19 cellular contexts compared by ENCODE assay signal in genomic region chr19:33005440-33005839, GRCh38. TPM values are rescaled to one million over a fixed set of nuclear protein-coding genes. Genes with fewer than 3 reads are reported as not detected.
A peak's percentile ranks its signal among the peaks of the same experiment; 100 is the strongest.
DNase-seq lines count a peak whose midpoint lies in the region; TF ChIP-seq lines count a peak whose summit lies in the region.
"Had no signal": no experiment of that assay in that cellular context is flagged by ENCODE, and none has a peak within 500 bp of the region (broad histone marks: within the 10 kb centered on the region; RNA-seq: fewer than 3 reads in every experiment).

No MANE protein-coding gene starts in this region.

- CTCF ChIA-PET in A673 (lab: Charles Lee), result interaction anchor here (0.6 kb wide), 1 partner anchor 63 kb away, joined by 4 read pairs; no protein-coding TSS in a partner anchor

- no peak overlapping the region for H3K4me3 ChIP-seq in A673 (ENCODE audit: low read depth, low read length, poor library complexity, severe bottlenecking)
- H3K4me3 ChIP-seq in epithelial cell of esophagus (ENCODE audit: low read length), result no peak overlapping the region
- H3K4me3 ChIP-seq: A549, smooth muscle cell had no signal

- intact Hi-C loops in A673 (cut with micrococcal nuclease; ENCODE audit: unreplicated experiment), result no loop called here

- H3K27me3 ChIP-seq in A673 (replicated peaks; ENCODE audit: insufficient read depth, low read depth, low read length, poor library complexity), result no peaks in the 10 kb centered on the region
- H3K27me3 ChIP-seq: brain microvascular endothelial cell had no signal

- POLR2A ChIA-PET in A673 (lab: Charles Lee; ENCODE audit: low non-redundant PET), result no interaction called here

- DNase-seq in A673 (ENCODE audit: low spot score) (peak; percentile 66), NCI-H2196 (lab: John Stamatoyannopoulos, UW; ENCODE audit: unreplicated experiment) (peak; percentile 49), epithelial cell of esophagus (ENCODE audit: low read depth) (peak; percentile 70), NCI-H1092 treated with DMSO at 0.1 percent for 48 hours (lab: John Stamatoyannopoulos, UW) (no peak), substantia nigra (lab: John Stamatoyannopoulos, UW) (no peak), SW480 (ENCODE audit: low spot score) (no peak)
- DNase-seq in activated effector memory CD4-positive, alpha-beta T cell treated with anti-CD3 and anti-CD28 coated beads, Interleukin-2, amount 50 U/mL, for 16 hours, result no peak
- DNase-seq: activated CD4-positive, alpha-beta T cell treated with anti-CD3 and anti-CD28 coated beads, Interleukin-2, amount 10 ng/mL, durations not matched to agents 7 days and 5 days; brain microvascular endothelial cell; CD4-positive, CD25-positive, alpha-beta regulatory T cell; GDM1; hypothalamus; left cardiac atrium; NCI-H1436; NK-92 treated with Interleukin-12 subunit alpha and Interleukin-12 subunit beta, amount 100 ng/mL, for 24 hours; occipital lobe had no signal

- peak; percentile 84 for TF ChIP-seq EP300 in Ishikawa (IDR thresholded peaks at IDR 0.05; ENCODE audit: borderline replicate concordance)

- peak; percentile 27; the same call in 1 of the 2 replicates for TF ChIP-seq RAD21 in Ishikawa (IDR thresholded peaks at IDR 0.05; ENCODE audit: low read depth)

- no TSS peak for BruUV-seq in A673 (replicated peaks; lab: Mats Ljungman, UMichigan)

- no peaks in the 10 kb centered on the region for H3K9me3 ChIP-seq in A673 (ENCODE audit: low read depth, low read length, poor library complexity, severe bottlenecking)
- H3K9me3 ChIP-seq: A549 had no signal

- no peaks in the 10 kb centered on the region for H3K36me3 ChIP-seq in A673 (ENCODE audit: insufficient read depth, low read length, poor library complexity, severe bottlenecking)
- H3K36me3 ChIP-seq: brain microvascular endothelial cell had no signal

- H3K27ac ChIP-seq in A673 (ENCODE audit: low read depth, low read length, poor library complexity, severe bottlenecking) (no peak overlapping the region), substantia nigra (ENCODE audit: low read depth, low read length, poor library complexity, severe bottlenecking) (no peak overlapping the region)
- H3K27ac ChIP-seq: A549, brain microvascular endothelial cell had no signal

- H3K4me1 ChIP-seq in A673 (ENCODE audit: insufficient read depth, low read length, poor library complexity, severe bottlenecking), result no peaks in the 10 kb centered on the region

- TF ChIP-seq CTCF in A673 (conservative IDR thresholded peaks at IDR 0.05; ENCODE audit: low read depth, low read length) (no peak), epithelial cell of esophagus (IDR thresholded peaks at IDR 0.05; ENCODE audit: insufficient read depth, low read depth, low read length, missing control alignments) (no peak)

TF ChIP-seq in Ishikawa, 13 proteins besides CTCF, POLR2A, EP300 and RAD21:
- TF ChIP-seq MAX (IDR thresholded peaks at IDR 0.05), result no peak
- peak; percentile 90 for TF ChIP-seq TCF12 (IDR thresholded peaks at IDR 0.05; ENCODE audit: low read depth)
- TF ChIP-seq ZBTB7A (IDR thresholded peaks at IDR 0.05; ENCODE audit: low read depth), result no peak
- TF ChIP-seq FOXM1 (IDR thresholded peaks at IDR 0.05; ENCODE audit: borderline replicate concordance, low read depth), result peak; percentile 69
- no peak for TF ChIP-seq TAF1 (IDR thresholded peaks at IDR 0.05; ENCODE audit: low read depth)
- no peak for TF ChIP-seq EGR1 (IDR thresholded peaks at IDR 0.05)
- peak; percentile 44; the same call in 1 of the 2 replicates for TF ChIP-seq YY1 (IDR thresholded peaks at IDR 0.05; ENCODE audit: low read depth)
- no peak for TF ChIP-seq REST (IDR thresholded peaks at IDR 0.05; ENCODE audit: low read depth)
- TF ChIP-seq NFIC (IDR thresholded peaks at IDR 0.05), result peak; percentile 80
- peak; percentile 59 for TF ChIP-seq CEBPB (IDR thresholded peaks at IDR 0.05)
- no peak for TF ChIP-seq USF1 (IDR thresholded peaks at IDR 0.05)
- peak; percentile 74 for TF ChIP-seq TEAD4 (IDR thresholded peaks at IDR 0.05)

RNA-seq across cellular contexts. Expression of gene FAAP24, which starts 33.4 kb away (rescaled TPM):
- total RNA-seq in A673 (2021), result 10.0 and 11.1 TPM in 2 replicates

RNA-seq across cellular contexts. Expression of gene CEP89, which starts 33.7 kb away (rescaled TPM):
- total RNA-seq in A673 (2021), result 38.7 and 47.2 TPM in 2 replicates

RNA-seq across cellular contexts. Expression of gene RHPN2, which starts 59.2 kb away (rescaled TPM):
- total RNA-seq in A673 (2021), result 10.5 and 12.1 TPM in 2 replicates

Comparison
In these comparisons a context has a peak if more than half of its experiments do, and no peak if none do; other contexts are left out.
1. DNase-seq: peak in A673 (single experiment), NCI-H2196 (single experiment) and epithelial cell of esophagus (single experiment); none in NCI-H1092 treated with DMSO at 0.1 percent for 48 hours (single experiment), substantia nigra (0 of 49), SW480 (single experiment) and activated effector memory CD4-positive, alpha-beta T cell treated with anti-CD3 and anti-CD28 coated beads, Interleukin-2, amount 50 U/mL, for 16 hours (single experiment).